ENCODE assay signal across 15 cellular contexts in genomic region chr13:81138353-81138995, GRCh38.
"Had no signal": no experiment of that assay in that cellular context is flagged by ENCODE, and none has a peak within 500 bp of the region (broad histone marks: within the 10 kb centered on the region; RNA-seq: fewer than 3 reads in every experiment).

No MANE protein-coding gene starts in this region.

- H3K27ac Mint-ChIP-seq: naive thymus-derived CD8-positive, alpha-beta T cell; type B pancreatic cell had no signal

- H3K4me1 ChIP-seq: colonic mucosa, foreskin keratinocyte, right atrium auricular region, suprapubic skin, thyroid gland had no signal

- H3K27ac ChIP-seq: colonic mucosa, foreskin keratinocyte, ovary, right atrium auricular region, suprapubic skin, thyroid gland had no signal

- H3K36me3 Mint-ChIP-seq: naive thymus-derived CD8-positive, alpha-beta T cell; type B pancreatic cell had no signal

- H3K9me3 Mint-ChIP-seq: neural crest cell had no signal

- H3K4me3 Mint-ChIP-seq: naive thymus-derived CD8-positive, alpha-beta T cell; neural crest cell; type B pancreatic cell had no signal

- H3K27me3 ChIP-seq: colonic mucosa, foreskin keratinocyte, ovary, right atrium auricular region, suprapubic skin, thyroid gland had no signal

- H3K4me1 Mint-ChIP-seq: naive thymus-derived CD8-positive, alpha-beta T cell had no signal

- H3K4me3 ChIP-seq: colonic mucosa, ovary, right atrium auricular region, suprapubic skin, thyroid gland had no signal

- ATAC-seq: foreskin keratinocyte; naive thymus-derived CD8-positive, alpha-beta T cell had no signal

- H3K9me3 ChIP-seq: colonic mucosa, ovary, right atrium auricular region, suprapubic skin, thyroid gland had no signal

- H3K36me3 ChIP-seq: colonic mucosa, ovary, right atrium auricular region, suprapubic skin, thyroid gland had no signal

- H3K27me3 Mint-ChIP-seq: naive thymus-derived CD8-positive, alpha-beta T cell; type B pancreatic cell had no signal

- DNase-seq: colonic mucosa; dermis blood vessel endothelial cell; erythroblast; foreskin keratinocyte; naive thymus-derived CD8-positive, alpha-beta T cell; nucleus accumbens; ovary; small intestine; stimulated activated CD4-positive, alpha-beta T cell treated with anti-CD3 and anti-CD28 coated beads, Interleukin-12 subunit alpha, Interleukin-12 subunit beta, amount 100 ng/mL, for 4 hours; stimulated activated naive CD4-positive, alpha-beta T cell treated with Interleukin-2 at 50 U/mL for 16 hours; thyroid gland had no signal
